21 cellular contexts compared by ENCODE assay signal in genomic region chr1:37755290-37755689, GRCh38. TPM values are rescaled to one million over a fixed set of nuclear protein-coding genes. Genes with fewer than 3 reads are reported as not detected.
DNase-seq lines count a peak whose midpoint lies in the region; ATAC-seq, FAIRE-seq and TF ChIP-seq lines count a peak whose summit lies in the region.
"Had no signal": no experiment of that assay in that cellular context is flagged by ENCODE, and none has a peak within 500 bp of the region (broad histone marks: within the 10 kb centered on the region; RNA-seq: fewer than 3 reads in every experiment).

No MANE protein-coding gene starts in this region.

- H3K4me1 ChIP-seq in small intestine (ENCODE audit: control insufficient read depth in 2 of 2, insufficient read depth in 1 of 2, low read depth in 1 of 2, low read length in 1 of 2) = no peaks in the 10 kb centered on the region

- H3K36me3 ChIP-seq in small intestine (ENCODE audit: control insufficient read depth in 2 of 2, insufficient read depth in 2 of 2, low read length in 2 of 2) = no peaks in the 10 kb centered on the region

- H3K4me3 Mint-ChIP-seq in naive thymus-derived CD8-positive, alpha-beta T cell = peak overlapping the region in 1 of 10 donors; percentile 26
- H3K4me3 Mint-ChIP-seq: HFFc6 had no signal

- POLR2A ChIA-PET in naive thymus-derived CD8-positive, alpha-beta T cell (lab: Charles Lee) = no interaction called here

- peaks cover 0 to 2% (median 2%) of the 10 kb centered on the region in 3 donors for H3K36me3 Mint-ChIP-seq in naive thymus-derived CD8-positive, alpha-beta T cell

- no peak for TF ChIP-seq CTCF in epithelial cell of proximal tubule (conservative IDR thresholded peaks at IDR 0.05; ENCODE audit: low read depth, low read length)

- H3K27me3 Mint-ChIP-seq in naive thymus-derived CD8-positive, alpha-beta T cell = peaks cover 15 to 44% (median 31%) of the 10 kb centered on the region in 5 donors

- no peak overlapping the region for H3K27ac Mint-ChIP-seq in naive thymus-derived CD8-positive, alpha-beta T cell
- H3K27ac Mint-ChIP-seq: HFFc6; naive thymus-derived CD4-positive, alpha-beta T cell had no signal

- no peak overlapping the region for H3K27ac ChIP-seq in small intestine (ENCODE audit: low read depth in 1 of 2, low read length in 1 of 2)
- H3K27ac ChIP-seq: HL-60 had no signal

- DNase-seq in NK-92 treated with Interleukin-12 subunit alpha and Interleukin-12 subunit beta, amount 100 ng/mL, for 24 hours (lab: John Stamatoyannopoulos, UW) = peak; percentile 13
- DNase-seq in NK-92 (lab: John Stamatoyannopoulos, UW; ENCODE audit: unreplicated experiment) = no peak
- peak; percentile 21 for DNase-seq in stimulated activated naive CD4-positive, alpha-beta T cell treated with Interleukin-2 at 50 U/mL for 16 hours (lab: John Stamatoyannopoulos, UW)
- no peak for DNase-seq in stimulated activated naive CD4-positive, alpha-beta T cell (lab: John Stamatoyannopoulos, UW)
- DNase-seq in epithelial cell of proximal tubule (ENCODE audit: low read depth) = peak; percentile 13
- DNase-seq in urothelium cell line (ENCODE audit: low spot score) = peak; percentile 59
- DNase-seq in small intestine = no peak
- DNase-seq in naive thymus-derived CD8-positive, alpha-beta T cell = no peak
- DNase-seq: amniotic stem cell, HFFc6, hippocampal formation, NCI-H1930, right cardiac atrium, substantia nigra had no signal

- H3K4me1 Mint-ChIP-seq in naive thymus-derived CD8-positive, alpha-beta T cell = peaks cover 5 to 14% (median 7%) of the 10 kb centered on the region in 4 donors

- ATAC-seq in naive thymus-derived CD8-positive, alpha-beta T cell = no peak
- ATAC-seq: left lobe of liver; naive thymus-derived CD4-positive, alpha-beta T cell; right cardiac atrium; Right ventricle myocardium inferior had no signal

- H3K4me3 ChIP-seq in epithelial cell of proximal tubule (ENCODE audit: low read depth, low read length) (no peak overlapping the region), small intestine (ENCODE audit: low read depth in 1 of 2, low read length in 2 of 2) (no peak overlapping the region)

- 38 to 79% (median 73%) methylated on average over 1 of the region's 1 CpG for WGBS in small intestine, 3 donors

- no peaks in the 10 kb centered on the region for H3K9me3 ChIP-seq in small intestine (ENCODE audit: control insufficient read depth, low read depth)

- H3K9me3 Mint-ChIP-seq in naive thymus-derived CD8-positive, alpha-beta T cell = peaks cover 0 to 3% (median 0%) of the 10 kb centered on the region in 9 donors
- H3K9me3 Mint-ChIP-seq: HFFc6; naive thymus-derived CD4-positive, alpha-beta T cell had no signal

- H3K27me3 ChIP-seq in small intestine (ENCODE audit: control insufficient read depth in 2 of 2, insufficient read depth in 2 of 2, low read length in 2 of 2) = peaks cover 3 to 16% of the 10 kb centered on the region in 2 donors

- FAIRE-seq in urothelium cell line (lab: Jason Lieb, UNC) (peak; percentile 82), small intestine (lab: Jason Lieb, UNC) (no peak)
- FAIRE-seq: A204.1, colon had no signal

RNA-seq across cellular contexts. Expression of gene EPHA10, which starts 9.6 kb away (rescaled TPM):
- total RNA-seq in epithelial cell of proximal tubule = under 0.01 and 0.17 TPM in 2 replicates
- 1 to 10 TPM; 1.9 to 5.4 (median 5.1) TPM for polyA plus RNA-seq in small intestine
- not detected for total RNA-seq in naive thymus-derived CD8-positive, alpha-beta T cell
- not detected for polyA plus RNA-seq in naive thymus-derived CD8-positive, alpha-beta T cell
- total RNA-seq: HFFc6, LHCN-M2 had no signal
- polyA plus RNA-seq: naive thymus-derived CD4-positive, alpha-beta T cell had no signal

RNA-seq across cellular contexts. Expression of gene MANEAL, which starts 38.4 kb away (rescaled TPM):
- 0.46 and 0.72 TPM in 2 replicates for total RNA-seq in epithelial cell of proximal tubule
- polyA plus RNA-seq in small intestine = 1 to 10 TPM in 1 of 3 donors, under 1 TPM in 2; 0.81 to 6.1 (median 0.89) TPM
- total RNA-seq in naive thymus-derived CD8-positive, alpha-beta T cell = 1 to 10 TPM; 1.0 to 1.1 TPM
- polyA plus RNA-seq in naive thymus-derived CD8-positive, alpha-beta T cell = 1 to 10 TPM in 2 of 3 donors, under 1 TPM in 1; 0.23 to 1.4 (median 1.0) TPM

RNA-seq across cellular contexts. Expression of gene C1orf122, which starts 52.3 kb away (rescaled TPM):
- total RNA-seq in epithelial cell of proximal tubule = 95.2 and 194 TPM in 2 replicates
- 10 to 100 TPM; 38.4 to 44.0 (median 38.9) TPM for polyA plus RNA-seq in small intestine
- 10 to 100 TPM; 15.1 to 16.4 TPM for total RNA-seq in naive thymus-derived CD8-positive, alpha-beta T cell
- 10 to 100 TPM; 28.5 to 30.5 (median 29.2) TPM for polyA plus RNA-seq in naive thymus-derived CD8-positive, alpha-beta T cell

RNA-seq across cellular contexts. Expression of gene YRDC, which starts 52.7 kb away (rescaled TPM):
- 31.4 and 61.1 TPM in 2 replicates for total RNA-seq in epithelial cell of proximal tubule
- 10 to 100 TPM; 14.3 to 15.7 (median 14.5) TPM for polyA plus RNA-seq in small intestine
- total RNA-seq in naive thymus-derived CD8-positive, alpha-beta T cell = 10 to 100 TPM; 16.6 to 18.5 TPM
- 10 to 100 TPM; 14.8 to 34.3 (median 23.0) TPM for polyA plus RNA-seq in naive thymus-derived CD8-positive, alpha-beta T cell

Comparison
In these comparisons a context has a peak if more than half of its experiments do, and no peak if none do; other contexts are left out.
1. DNase-seq: peak in NK-92 treated with Interleukin-12 subunit alpha and Interleukin-12 subunit beta, amount 100 ng/mL, for 24 hours (single experiment), stimulated activated naive CD4-positive, alpha-beta T cell treated with Interleukin-2 at 50 U/mL for 16 hours (single experiment), epithelial cell of proximal tubule (single experiment) and urothelium cell line (single experiment); none in NK-92 (single experiment), stimulated activated naive CD4-positive, alpha-beta T cell (0 of 6), small intestine (single experiment) and naive thymus-derived CD8-positive, alpha-beta T cell (0 of 10).